ENCODE assay signal across 2 cellular contexts in the genomic region with DNA sequence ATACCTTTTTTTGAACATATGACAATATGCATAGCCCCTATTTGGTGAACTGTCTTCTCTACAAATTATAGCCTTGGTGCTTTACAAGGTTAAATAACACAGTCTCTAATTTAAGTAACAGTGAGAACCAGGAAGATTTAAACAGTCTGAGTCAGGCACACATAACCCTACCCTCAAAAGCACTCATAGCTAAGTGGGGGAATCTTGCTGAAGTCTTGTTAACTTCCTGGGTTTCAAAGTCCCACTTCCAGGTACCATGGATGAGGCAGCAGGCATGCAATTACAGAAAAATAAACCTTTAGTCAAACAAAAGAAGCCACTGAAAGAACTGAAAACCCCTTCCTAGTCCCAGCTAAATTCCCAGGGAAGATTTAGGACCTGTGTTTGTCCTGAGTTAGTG.
TF ChIP-seq lines count a peak whose summit lies in the region.

No MANE protein-coding gene starts in this region.

TF ChIP-seq in SK-N-SH, 30 proteins besides CTCF, POLR2A, EP300 and RAD21 (continued from another document):
- TF ChIP-seq, protein P1, sequence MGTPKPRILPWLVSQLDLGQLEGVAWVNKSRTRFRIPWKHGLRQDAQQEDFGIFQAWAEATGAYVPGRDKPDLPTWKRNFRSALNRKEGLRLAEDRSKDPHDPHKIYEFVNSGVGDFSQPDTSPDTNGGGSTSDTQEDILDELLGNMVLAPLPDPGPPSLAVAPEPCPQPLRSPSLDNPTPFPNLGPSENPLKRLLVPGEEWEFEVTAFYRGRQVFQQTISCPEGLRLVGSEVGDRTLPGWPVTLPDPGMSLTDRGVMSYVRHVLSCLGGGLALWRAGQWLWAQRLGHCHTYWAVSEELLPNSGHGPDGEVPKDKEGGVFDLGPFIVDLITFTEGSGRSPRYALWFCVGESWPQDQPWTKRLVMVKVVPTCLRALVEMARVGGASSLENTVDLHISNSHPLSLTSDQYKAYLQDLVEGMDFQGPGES (IDR thresholded peaks at IDR 0.05; ENCODE audit: low read depth, low read length), result no peak
- no peak for TF ChIP-seq RCOR1 (IDR thresholded peaks at IDR 0.05; ENCODE audit: low read length)
- TF ChIP-seq TCF12 (IDR thresholded peaks at IDR 0.05), result no peak
- TF ChIP-seq, protein P2, sequence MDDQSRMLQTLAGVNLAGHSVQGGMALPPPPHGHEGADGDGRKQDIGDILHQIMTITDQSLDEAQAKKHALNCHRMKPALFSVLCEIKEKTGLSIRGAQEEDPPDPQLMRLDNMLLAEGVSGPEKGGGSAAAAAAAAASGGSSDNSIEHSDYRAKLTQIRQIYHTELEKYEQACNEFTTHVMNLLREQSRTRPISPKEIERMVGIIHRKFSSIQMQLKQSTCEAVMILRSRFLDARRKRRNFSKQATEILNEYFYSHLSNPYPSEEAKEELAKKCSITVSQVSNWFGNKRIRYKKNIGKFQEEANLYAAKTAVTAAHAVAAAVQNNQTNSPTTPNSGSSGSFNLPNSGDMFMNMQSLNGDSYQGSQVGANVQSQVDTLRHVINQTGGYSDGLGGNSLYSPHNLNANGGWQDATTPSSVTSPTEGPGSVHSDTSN (IDR thresholded peaks at IDR 0.05), result no peak
- no peak for TF ChIP-seq NRF1 (IDR thresholded peaks at IDR 0.05; ENCODE audit: low read depth, low read length)

TF ChIP-seq in neural cell, 6 proteins besides CTCF, POLR2A, EP300 and RAD21 (continued from another document):
- TF ChIP-seq, protein P3, sequence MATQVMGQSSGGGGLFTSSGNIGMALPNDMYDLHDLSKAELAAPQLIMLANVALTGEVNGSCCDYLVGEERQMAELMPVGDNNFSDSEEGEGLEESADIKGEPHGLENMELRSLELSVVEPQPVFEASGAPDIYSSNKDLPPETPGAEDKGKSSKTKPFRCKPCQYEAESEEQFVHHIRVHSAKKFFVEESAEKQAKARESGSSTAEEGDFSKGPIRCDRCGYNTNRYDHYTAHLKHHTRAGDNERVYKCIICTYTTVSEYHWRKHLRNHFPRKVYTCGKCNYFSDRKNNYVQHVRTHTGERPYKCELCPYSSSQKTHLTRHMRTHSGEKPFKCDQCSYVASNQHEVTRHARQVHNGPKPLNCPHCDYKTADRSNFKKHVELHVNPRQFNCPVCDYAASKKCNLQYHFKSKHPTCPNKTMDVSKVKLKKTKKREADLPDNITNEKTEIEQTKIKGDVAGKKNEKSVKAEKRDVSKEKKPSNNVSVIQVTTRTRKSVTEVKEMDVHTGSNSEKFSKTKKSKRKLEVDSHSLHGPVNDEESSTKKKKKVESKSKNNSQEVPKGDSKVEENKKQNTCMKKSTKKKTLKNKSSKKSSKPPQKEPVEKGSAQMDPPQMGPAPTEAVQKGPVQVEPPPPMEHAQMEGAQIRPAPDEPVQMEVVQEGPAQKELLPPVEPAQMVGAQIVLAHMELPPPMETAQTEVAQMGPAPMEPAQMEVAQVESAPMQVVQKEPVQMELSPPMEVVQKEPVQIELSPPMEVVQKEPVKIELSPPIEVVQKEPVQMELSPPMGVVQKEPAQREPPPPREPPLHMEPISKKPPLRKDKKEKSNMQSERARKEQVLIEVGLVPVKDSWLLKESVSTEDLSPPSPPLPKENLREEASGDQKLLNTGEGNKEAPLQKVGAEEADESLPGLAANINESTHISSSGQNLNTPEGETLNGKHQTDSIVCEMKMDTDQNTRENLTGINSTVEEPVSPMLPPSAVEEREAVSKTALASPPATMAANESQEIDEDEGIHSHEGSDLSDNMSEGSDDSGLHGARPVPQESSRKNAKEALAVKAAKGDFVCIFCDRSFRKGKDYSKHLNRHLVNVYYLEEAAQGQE (IDR thresholded peaks at IDR 0.05; ENCODE audit: borderline replicate concordance), result no peak
- TF ChIP-seq EZH2 (IDR thresholded peaks at IDR 0.05; ENCODE audit: borderline replicate concordance, insufficient read depth, low read length, poor library complexity, severe bottlenecking), result no peak
- TF ChIP-seq MXI1 (conservative IDR thresholded peaks at IDR 0.05; ENCODE audit: poor library complexity, severe bottlenecking), result no peak
